ENCODE assay signal across 34 cellular contexts in genomic region chr12:12492547-12492946, GRCh38.
"Had no signal": no experiment of that assay in that cellular context is flagged by ENCODE, and none has a peak within 500 bp of the region (broad histone marks: within the 10 kb centered on the region; RNA-seq: fewer than 3 reads in every experiment).

No MANE protein-coding gene starts in this region.

- H3K27me3 Mint-ChIP-seq: activated B cell treated with CpG ODN at 0.5 μM for 24 hours; activated CD4-positive, alpha-beta memory T cell treated with anti-CD3 and anti-CD28 coated beads for 36 hours; activated CD4-positive, alpha-beta T cell treated with anti-CD3 and anti-CD28 coated beads, Interleukin-2, amount 10 ng/mL, durations not matched to agents 24 days and 14 days; activated CD8-positive, alpha-beta T cell treated with anti-CD3 and anti-CD28 coated beads for 36 hours; activated naive CD8-positive, alpha-beta T cell treated with anti-CD3 and anti-CD28 coated beads for 36 hours; activated T-helper 17 cell treated with anti-CD3 and anti-CD28 coated beads, Interleukin-2, amount 50 U/mL, for 72 hours; brain had no signal

- H3K27me3 ChIP-seq: ascending aorta had no signal

- H3K4me1 ChIP-seq: ascending aorta had no signal

- ATAC-seq: activated CD8-positive, alpha-beta T cell treated with anti-CD3 and anti-CD28 coated beads for 36 hours; activated T-cell treated with anti-CD3 and anti-CD28 coated beads, Interleukin-2, amount 50 U/mL, for 4 hours; activated T-helper 17 cell treated with anti-CD3 and anti-CD28 coated beads, Interleukin-2, amount 50 U/mL, for 72 hours had no signal

- FAIRE-seq: TTC549 had no signal

- H3K9me3 ChIP-seq: ascending aorta had no signal

- H3K4me1 Mint-ChIP-seq: activated B cell treated with CpG ODN at 0.5 μM for 24 hours had no signal

- H3K4me3 Mint-ChIP-seq: activated B cell treated with CpG ODN at 0.5 μM for 24 hours; activated CD4-positive, alpha-beta memory T cell treated with anti-CD3 and anti-CD28 coated beads for 36 hours; activated CD4-positive, alpha-beta T cell treated with anti-CD3 and anti-CD28 coated beads, Interleukin-2, amount 10 ng/mL, durations not matched to agents 24 days and 14 days; activated CD8-positive, alpha-beta T cell treated with anti-CD3 and anti-CD28 coated beads for 36 hours; activated naive CD4-positive, alpha-beta T cell treated with anti-CD3 and anti-CD28 coated beads for 36 hours; activated naive CD8-positive, alpha-beta T cell treated with anti-CD3 and anti-CD28 coated beads for 36 hours; activated T-cell treated with anti-CD3 and anti-CD28 coated beads, Interleukin-2, amount 50 U/mL, for 4 hours; activated T-cell treated with anti-CD3 and anti-CD28 coated beads, Interleukin-2, amount 50 U/mL, for 72 hours; activated T-helper 1 cell treated with anti-CD3 and anti-CD28 coated beads, Interleukin-12 subunit alpha, Interleukin-12 subunit beta, Interleukin-2, Interleukin-4 antibody, amounts not matched to agents 30 ng/mL and 10 ng/mL and 1 ng/mL, durations not matched to agents 14 hours and 24 hours and 36 hours; activated T-helper 17 cell treated with anti-CD3 and anti-CD28 coated beads, Interleukin-2, amount 50 U/mL, for 72 hours; brain; T-helper 1 cell treated with Interleukin-12 subunit alpha and Interleukin-12 subunit beta and Interleukin-4 antibody, amounts not matched to agents 30 μg/mL and 1 μg/mL, for 36 hours; T-helper 2 cell treated with Interferon-gamma antibody and Interleukin-4, amounts not matched to agents 5 μg/mL and 100 μg/mL, for 36 hours had no signal

- H3K4me3 ChIP-seq: ascending aorta had no signal

- H3K9me3 Mint-ChIP-seq: activated B cell treated with CpG ODN at 0.5 μM for 24 hours; activated CD4-positive, alpha-beta memory T cell treated with anti-CD3 and anti-CD28 coated beads for 36 hours; activated CD8-positive, alpha-beta T cell treated with anti-CD3 and anti-CD28 coated beads for 36 hours; activated naive CD4-positive, alpha-beta T cell treated with anti-CD3 and anti-CD28 coated beads for 36 hours; activated naive CD8-positive, alpha-beta T cell treated with anti-CD3 and anti-CD28 coated beads for 36 hours; activated T-cell treated with anti-CD3 and anti-CD28 coated beads, Interleukin-2, amount 50 U/mL, for 4 hours; brain; T-helper 1 cell treated with Interleukin-12 subunit alpha and Interleukin-12 subunit beta and Interleukin-4 antibody, amounts not matched to agents 30 μg/mL and 1 μg/mL, for 36 hours; T-helper 2 cell treated with Interferon-gamma antibody and Interleukin-4, amounts not matched to agents 5 μg/mL and 100 μg/mL, for 36 hours had no signal

- H3K27ac Mint-ChIP-seq: activated B cell treated with CpG ODN at 0.5 μM for 24 hours; activated CD4-positive, alpha-beta memory T cell treated with anti-CD3 and anti-CD28 coated beads for 36 hours; activated CD4-positive, alpha-beta T cell treated with anti-CD3 and anti-CD28 coated beads, Interleukin-2, amount 10 ng/mL, durations not matched to agents 24 days and 14 days; activated CD8-positive, alpha-beta T cell treated with anti-CD3 and anti-CD28 coated beads for 36 hours; activated naive CD4-positive, alpha-beta T cell treated with anti-CD3 and anti-CD28 coated beads for 36 hours; activated naive CD4-positive, alpha-beta T cell treated with anti-CD3 and anti-CD28 coated beads, Interleukin-2, amount 50 U/mL, for 72 hours; activated naive CD8-positive, alpha-beta T cell treated with anti-CD3 and anti-CD28 coated beads for 36 hours; activated T-cell treated with anti-CD3 and anti-CD28 coated beads, Interleukin-2, amount 50 U/mL, for 72 hours; activated T-helper 1 cell treated with anti-CD3 and anti-CD28 coated beads, Interleukin-12 subunit alpha, Interleukin-12 subunit beta, Interleukin-2, Interleukin-4 antibody, amounts not matched to agents 30 ng/mL and 10 ng/mL and 1 ng/mL, durations not matched to agents 14 hours and 24 hours and 36 hours; activated T-helper 17 cell treated with anti-CD3 and anti-CD28 coated beads, Interleukin-2, amount 50 U/mL, for 72 hours; brain; T-helper 1 cell treated with Interleukin-12 subunit alpha and Interleukin-12 subunit beta and Interleukin-4 antibody, amounts not matched to agents 30 μg/mL and 1 μg/mL, for 36 hours; T-helper 2 cell treated with Interferon-gamma antibody and Interleukin-4, amounts not matched to agents 5 μg/mL and 100 μg/mL, for 36 hours had no signal

- DNase-seq: activated B cell treated with CpG ODN at 0.5 μM for 24 hours; activated CD4-positive, alpha-beta memory T cell treated with anti-CD3 and anti-CD28 coated beads for 36 hours; activated CD4-positive, alpha-beta T cell treated with anti-CD3 and anti-CD28 coated beads for 4 hours; activated CD4-positive, alpha-beta T cell treated with anti-CD3 and anti-CD28 coated beads, Interleukin-2, amount 10 ng/mL, durations not matched to agents 24 days and 14 days; activated CD4-positive, alpha-beta T cell treated with anti-CD3 and anti-CD28 coated beads, Interleukin-2, amount 50 U/mL, for 1 hour; activated CD4-positive, alpha-beta T cell treated with anti-CD3 and anti-CD28 coated beads, Interleukin-2, amount 50 U/mL, for 4 hours; activated CD4-positive, CD25-positive, alpha-beta regulatory T cell treated with anti-CD3 and anti-CD28 coated beads, Interleukin-2, amount 50 U/mL, for 72 hours; activated CD8-positive, alpha-beta memory T cell treated with anti-CD3 and anti-CD28 coated beads, Interleukin-2, amount 50 U/mL, for 4 hours; activated CD8-positive, alpha-beta T cell treated with anti-CD3 and anti-CD28 coated beads for 36 hours; activated effector memory CD4-positive, alpha-beta T cell treated with anti-CD3 and anti-CD28 coated beads, Interleukin-2, amount 50 U/mL, for 16 hours; activated gamma-delta T cell treated with Interleukin-2 at 50 U/mL for 16 hours; activated naive CD4-positive, alpha-beta T cell; activated naive CD4-positive, alpha-beta T cell treated with anti-CD3 and anti-CD28 coated beads for 36 hours; activated naive CD4-positive, alpha-beta T cell treated with anti-CD3 and anti-CD28 coated beads, Interleukin-2, amount 50 U/mL, for 16 hours; activated naive CD8-positive, alpha-beta T cell treated with anti-CD3 and anti-CD28 coated beads for 36 hours; activated T-cell treated with anti-CD3 and anti-CD28 coated beads for 4 hours; activated T-cell treated with anti-CD3 and anti-CD28 coated beads, Interleukin-2, amount 50 U/mL, for 1 hour; activated T-cell treated with anti-CD3 and anti-CD28 coated beads, Interleukin-2, amount 50 U/mL, for 4 hours; activated T-cell treated with anti-CD3 and anti-CD28 coated beads, Interleukin-2, amount 50 U/mL, for 72 hours; amygdala; anterior cingulate cortex; central memory CD4-positive, alpha-beta T cell; T-helper 1 cell; T-helper 2 cell; T-helper 9 cell had no signal

- H3K27ac ChIP-seq: ascending aorta, VCaP had no signal
